8 cellular contexts compared by ENCODE assay signal in the genomic region with DNA sequence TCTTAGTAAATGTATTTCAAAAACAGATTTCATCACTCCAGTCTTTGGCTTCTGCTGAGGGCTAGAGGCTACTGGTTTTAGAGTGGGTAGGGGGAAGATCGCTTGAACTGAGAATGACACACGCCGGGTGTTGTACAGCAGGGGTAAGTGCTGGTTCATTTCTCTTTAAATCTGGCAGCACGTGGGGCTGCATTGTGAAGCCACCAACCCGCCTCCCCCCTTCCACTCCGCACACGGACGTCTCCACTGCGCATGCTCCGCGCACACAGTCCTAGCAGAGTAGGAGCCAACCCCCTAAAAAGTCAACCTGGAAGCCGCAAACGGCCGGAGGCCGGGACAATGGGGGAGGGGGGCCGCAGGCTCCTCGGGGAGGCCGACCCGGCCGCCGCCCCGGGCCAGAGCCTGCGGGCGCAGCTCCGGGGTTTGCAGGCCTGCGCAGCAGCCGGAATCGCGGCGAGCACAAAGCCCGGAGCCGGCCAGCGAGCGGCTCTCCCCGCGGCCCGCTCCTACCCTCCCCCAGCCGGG. TPM values are rescaled to one million over a fixed set of nuclear protein-coding genes. Genes with fewer than 3 reads are reported as not detected.
DNase-seq lines count a peak whose midpoint lies in the region; ATAC-seq, FAIRE-seq and TF ChIP-seq lines count a peak whose summit lies in the region.

No MANE protein-coding gene starts in this region.

- WGBS in prostate gland, result 0% methylated on average over 20 of the region's 38 CpGs

- TF ChIP-seq CTCF in right atrium auricular region (IDR thresholded peaks at IDR 0.05) (no peak), prostate gland (IDR thresholded peaks at IDR 0.05) (peak in 1 of 4 experiments; percentile 17)

- DNase-seq in GM12892 (ENCODE audit: insufficient read length) (peak; percentile 87), NCI-H187 (lab: John Stamatoyannopoulos, UW) (peak; percentile 55 to 62), T-helper 2 cell (peak; percentile 64 to 95 (median 82)), anterior cingulate cortex (lab: John Stamatoyannopoulos, UW) (peak; percentile 52 to 94 (median 87)), right atrium auricular region (ENCODE audit: low spot score) (peak; percentile 89), prostate gland (ENCODE audit: low spot score) (peak; percentile 92), ureter (ENCODE audit: low spot score) (peak; percentile 93)

- intact Hi-C loops in prostate gland (cut with DNase I), result loop anchor here (5.0 to 10.0 kb wide), 2 partner anchors 50 to 148 kb away; no protein-coding TSS in a partner anchor

- H3K27me3 ChIP-seq in right atrium auricular region (no peaks in the 10 kb centered on the region), prostate gland (replicated peaks; ENCODE audit: insufficient read depth) (no peaks in the 10 kb centered on the region)

- peaks cover 0 to 8% of the 10 kb centered on the region in 2 donors for H3K4me1 ChIP-seq in right atrium auricular region
- H3K4me1 ChIP-seq in prostate gland (replicated peaks), result no peaks in the 10 kb centered on the region

- FAIRE-seq in GM12892 (lab: Jason Lieb, UNC), result peak; percentile 94

- H3K36me3 ChIP-seq in right atrium auricular region (no peaks in the 10 kb centered on the region), prostate gland (no peaks in the 10 kb centered on the region)

- peak; percentile 54 for ATAC-seq in HG02885 (IDR thresholded peaks at IDR 0.05; ENCODE audit: poor library complexity, unreplicated experiment)

- H3K9me3 ChIP-seq in right atrium auricular region (no peaks in the 10 kb centered on the region), prostate gland (no peaks in the 10 kb centered on the region)

- peak overlapping the region; percentile 95 to 99 for H3K27ac ChIP-seq in right atrium auricular region
- H3K27ac ChIP-seq in prostate gland, result peak overlapping the region; percentile 87 to 96

- TF ChIP-seq POLR2A in GM12892 (IDR thresholded peaks at IDR 0.05; ENCODE audit: low read depth, low read length) (peak; percentile 56; the same call in 1 of the 2 replicates), prostate gland (IDR thresholded peaks at IDR 0.05) (peak; percentile 83)

- H3K4me3 ChIP-seq in right atrium auricular region, result peak overlapping the region; percentile 88 to 100
- H3K4me3 ChIP-seq in prostate gland, result peak overlapping the region; percentile 67 to 100

RNA-seq across cellular contexts. Expression of gene UBE2G1, which starts 1.3 kb away (rescaled TPM):
- 39.7 TPM for polyA plus RNA-seq in GM12892 (2012; ENCODE audit: missing spikeins)
- total RNA-seq in right atrium auricular region (10 to 100 TPM; 39.5 to 58.5 TPM), prostate gland (10 to 100 TPM; 54.1 to 59.3 TPM), ureter (50.9 TPM)

Comparison
In these comparisons a context has a peak if more than half of its experiments do, and no peak if none do; other contexts are left out.
1. Peak in every context shown above with its lines: DNase-seq, ATAC-seq, H3K4me3 ChIP-seq and H3K27ac ChIP-seq.